22 cellular contexts compared by ENCODE assay signal in genomic region chr4:152988721-152989553, GRCh38. TPM values are rescaled to one million over a fixed set of nuclear protein-coding genes. Genes with fewer than 3 reads are reported as not detected.
A peak's percentile ranks its signal among the peaks of the same experiment; 100 is the strongest.
DNase-seq lines count a peak whose midpoint lies in the region; ATAC-seq, FAIRE-seq and TF ChIP-seq lines count a peak whose summit lies in the region.
"Had no signal": no experiment of that assay in that cellular context is flagged by ENCODE, and none has a peak within 500 bp of the region (broad histone marks: within the 10 kb centered on the region; RNA-seq: fewer than 3 reads in every experiment).

No MANE protein-coding gene starts in this region.

- intact Hi-C loops in Right ventricle myocardium inferior (cut with DNase I) (no loop called here), left cardiac atrium (cut with DNase I) (no loop called here), HepG2 (cut with micrococcal nuclease; ENCODE audit: unreplicated experiment) (no loop called here)

- TF ChIP-seq CTCF in HepG2 (CRISPR knock-in tag; IDR thresholded peaks at IDR 0.05) = no peak

- H3K4me2 ChIP-seq in HepG2 (ENCODE audit: low read depth, low read length) = no peak overlapping the region

- DNase-seq in Right ventricle myocardium inferior (ENCODE audit: missing footprints) = no peak
- DNase-seq in left cardiac atrium = no peak
- peak; percentile 59 for DNase-seq in NCI-H69 (lab: John Stamatoyannopoulos, UW)
- no peak for DNase-seq in HepG2 (ENCODE audit: low spot score)
- no peak for DNase-seq in inferior parietal cortex (ENCODE audit: extremely low spot score)
- DNase-seq in NCI-H2081 treated with DMSO at 0.1 percent for 48 hours (lab: John Stamatoyannopoulos, UW) = no peak
- DNase-seq: AML-193; Calu3; CD4-positive, CD25-positive, alpha-beta regulatory T cell; DMS79 treated with DMSO at 0.1 percent for 48 hours; HFFc6; Karpas-422; NCI-H1105 treated with DMSO at 0.1 percent for 48 hours; NCI-H2081; NCI-H345; NCI-H774; SIG-M5 had no signal

- no peaks in the 10 kb centered on the region for H4K20me1 ChIP-seq in HepG2 (ENCODE audit: insufficient read depth, low read length)

- no peaks in the 10 kb centered on the region for H3K79me2 ChIP-seq in HepG2 (ENCODE audit: insufficient read depth, low read length)

- no peak for TF ChIP-seq POLR2A in HepG2 (IDR thresholded peaks at IDR 0.05; ENCODE audit: insufficient read depth in 1 of 2, low read depth in 2 of 2, low read length in 2 of 2)

- CTCF ChIA-PET in HepG2 (lab: Yijun Ruan, JAX; ENCODE audit: low intra/inter-chr PET ratio, low total read pairs) = no interaction called here

- POLR2A ChIA-PET in HepG2 (lab: Yijun Ruan, JAX) = no interaction called here

- no peaks in the 10 kb centered on the region for H3K36me3 ChIP-seq in HepG2 (replicated peaks in 1 of 2; ENCODE audit: control insufficient read depth in 1 of 2, insufficient read depth in 2 of 2, low read length in 2 of 2)

- peak; percentile 13 for ATAC-seq in Right ventricle myocardium inferior
- ATAC-seq in left cardiac atrium = no peak
- ATAC-seq in HepG2 = peak; percentile 28; the same call in 2 of the 3 replicates
- no peak for ATAC-seq in HG02588 (IDR thresholded peaks at IDR 0.05; ENCODE audit: unreplicated experiment)
- no peak for ATAC-seq in GM21825 (IDR thresholded peaks at IDR 0.05; ENCODE audit: unreplicated experiment)

- H3K4me1 ChIP-seq in HepG2 (ENCODE audit: insufficient read depth, low read length) = peaks cover 8% of the 10 kb centered on the region; the same call in 1 of the 2 replicates

- H3K9me3 ChIP-seq in HepG2 (ENCODE audit: low read length) = no peaks in the 10 kb centered on the region

- H2AFZ ChIP-seq in HepG2 (ENCODE audit: low read length) = no peak overlapping the region

- no peak overlapping the region for H3K4me3 ChIP-seq in HepG2 (replicated peaks in 1 of 3; ENCODE audit: insufficient read depth in 1 of 3, low read depth in 2 of 3, low read length in 3 of 3)

- 42% methylated on average over 2 of the region's 4 CpGs for WGBS in HepG2 (ENCODE audit: low lambda C conversion rate)

- no peak for TF ChIP-seq RAD21 in HepG2 (CRISPR knock-in tag; IDR thresholded peaks at IDR 0.05)

- no peak for TF ChIP-seq EP300 in HepG2 (IDR thresholded peaks at IDR 0.05; ENCODE audit: low read depth in 2 of 2, low read length in 2 of 2)
- TF ChIP-seq EP300 in HepG2 (CRISPR knock-in tag; IDR thresholded peaks at IDR 0.05; ENCODE audit: borderline replicate concordance) = no peak

- in situ Hi-C loops in HepG2 (cut with HindIII; ENCODE audit: extremely low pct_ligation_motif_present, low pct_unique_long_range_greater_than_20kb) = no loop called here

- H3K9ac ChIP-seq in HepG2 (ENCODE audit: insufficient read depth, low read depth, low read length) = no peak overlapping the region

- no TSS peak for BruUV-seq in HepG2 (replicated peaks; lab: Mats Ljungman, UMichigan)

- no peak for FAIRE-seq in HepG2 (lab: Jason Lieb, UNC)
- FAIRE-seq: G401.6, GM12892, H1 had no signal

- H3K27ac ChIP-seq in HepG2 (ENCODE audit: extremely low read length, insufficient read depth, low read length) = no peak overlapping the region

- peaks cover 1 to 8% of the 10 kb centered on the region in 2 experiments; a peak in 3 of 5 replicates for H3K27me3 ChIP-seq in HepG2 (ENCODE audit: control insufficient read depth in 1 of 2, insufficient read depth in 2 of 2, low read length in 2 of 2)

TF ChIP-seq in HepG2, 621 proteins besides CTCF, POLR2A, EP300 and RAD21 (continues in another document):
- TF ChIP-seq ZNF138 (CRISPR knock-in tag; IDR thresholded peaks at IDR 0.05; ENCODE audit: low read depth) (no peak), PHF21A (CRISPR knock-in tag; IDR thresholded peaks at IDR 0.05) (no peak), HCFC1 (IDR thresholded peaks at IDR 0.05; ENCODE audit: low read depth, low read length) (no peak), PHF5A (CRISPR knock-in tag; IDR thresholded peaks at IDR 0.05; ENCODE audit: low read depth, unreplicated experiment) (no peak), PATZ1 (CRISPR knock-in tag; IDR thresholded peaks at IDR 0.05) (no peak), SMC3 (IDR thresholded peaks at IDR 0.05; ENCODE audit: low read length) (no peak), TRIM22 (IDR thresholded peaks at IDR 0.05) (no peak), RFXANK (CRISPR knock-in tag; IDR thresholded peaks at IDR 0.05) (no peak), ZNF839 (CRISPR knock-in tag; IDR thresholded peaks at IDR 0.05; ENCODE audit: borderline replicate concordance) (no peak), ARNT (IDR thresholded peaks at IDR 0.05) (no peak), CSRNP1 (CRISPR knock-in tag; IDR thresholded peaks at IDR 0.05) (no peak)

RNA-seq across cellular contexts. Expression of gene FHDC1, which starts 52.8 kb away (rescaled TPM):
- total RNA-seq in Right ventricle myocardium inferior = 0.27 TPM
- total RNA-seq in left cardiac atrium = under 1 TPM; 0.50 to 0.53 TPM
- total RNA-seq in HepG2 (2016; rRNA removed; fragmentation: Illumina TruSeq; extraction: Trizol) = 0.03 and 0.07 TPM in 2 replicates
- not detected in 2 replicates for total RNA-seq in HepG2 (2016; cell fraction: cytosol; rRNA removed; fragmentation: Illumina TruSeq; extraction: Trizol; ENCODE audit: low read depth)
- 0.03 and 0.04 TPM in 2 replicates for total RNA-seq in HepG2 (2016; cell fraction: insoluble cytoplasmic fraction; rRNA removed; fragmentation: Illumina TruSeq; extraction: Trizol)
- 0.03 and 0.06 TPM in 2 replicates for total RNA-seq in HepG2 (2016; cell fraction: membrane; rRNA removed; fragmentation: Illumina TruSeq; extraction: Trizol)
- 0.12 and 0.19 TPM in 2 replicates for total RNA-seq in HepG2 (2016; cell fraction: nucleus; rRNA removed; fragmentation: Illumina TruSeq; extraction: Trizol)
- 0.15 and 0.21 TPM in 2 replicates for polyA plus RNA-seq in HepG2 (2011; rRNA removed)
- polyA plus RNA-seq in HepG2 (2011; cell fraction: cytosol; rRNA removed) = 0.04 and 0.06 TPM in 2 replicates
- 0.63 and 1.1 TPM in 2 replicates for polyA plus RNA-seq in HepG2 (2011; cell fraction: nucleus; rRNA removed)
- 0.13 and 0.61 TPM in 2 replicates for polyA plus RNA-seq in HepG2 (2012)
- not detected in 2 replicates for polyA plus RNA-seq in HepG2 (2016; cell fraction: cytosol; fragmentation: Illumina TruSeq; extraction: Trizol; ENCODE audit: low read depth)
- 0.04 TPM in 1 of 2 replicates, not detected in the other for polyA plus RNA-seq in HepG2 (2016; cell fraction: insoluble cytoplasmic fraction; fragmentation: Illumina TruSeq; extraction: Trizol; ENCODE audit: low read depth)
- 0.02 TPM in 1 of 2 replicates, not detected in the other for polyA plus RNA-seq in HepG2 (2016; cell fraction: membrane; fragmentation: Illumina TruSeq; extraction: Trizol; ENCODE audit: low read depth)
- 0.45 TPM in 2 replicates for polyA plus RNA-seq in HepG2 (2016; cell fraction: nucleus; fragmentation: Illumina TruSeq; extraction: Trizol; ENCODE audit: insufficient read depth, low read depth)
- 0.16 and 0.23 TPM in 2 replicates for polyA minus RNA-seq in HepG2 (2011; rRNA and poly(A)+ RNA removed; ENCODE audit: low replicate concordance)
- not detected in 2 replicates for polyA minus RNA-seq in HepG2 (2011; cell fraction: cytosol; rRNA and poly(A)+ RNA removed)
- 0.13 and 0.25 TPM in 2 replicates for polyA minus RNA-seq in HepG2 (2011; cell fraction: nucleus; rRNA and poly(A)+ RNA removed)
- polyA plus RNA-seq: CD4-positive, CD25-positive, alpha-beta regulatory T cell had no signal

Comparison
In these comparisons a context has a peak if more than half of its experiments do, and no peak if none do; other contexts are left out.
1. ATAC-seq: peak in Right ventricle myocardium inferior (single experiment) and HepG2 (single experiment); none in left cardiac atrium (0 of 2), HG02588 (single experiment) and GM21825 (single experiment).